Comparison of ENCODE assay signal across 26 cellular contexts in the genomic region with DNA sequence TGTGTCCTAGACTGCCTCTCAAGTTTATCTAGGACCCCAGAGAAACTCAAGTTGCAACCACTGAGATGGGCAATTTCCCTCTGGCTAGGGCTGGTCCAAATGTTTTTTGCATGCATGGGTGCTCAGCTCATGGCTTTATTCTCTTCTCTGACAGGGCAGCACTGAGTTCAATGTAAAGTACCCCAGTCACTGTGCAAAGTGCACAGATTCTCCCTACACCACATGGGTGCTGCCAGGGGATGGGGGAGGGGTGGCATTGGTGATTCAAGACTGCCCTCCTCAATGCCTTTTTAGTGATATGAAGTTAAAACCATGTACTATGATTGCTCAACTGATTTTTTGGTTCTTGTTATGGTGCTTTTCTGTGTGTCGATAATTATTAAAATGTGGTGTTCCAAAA. TPM values are rescaled to one million over a fixed set of nuclear protein-coding genes. Genes with fewer than 3 reads are reported as not detected.
DNase-seq lines count a peak whose midpoint lies in the region; ATAC-seq, FAIRE-seq and TF ChIP-seq lines count a peak whose summit lies in the region.
"Had no signal": no experiment of that assay in that cellular context is flagged by ENCODE, and none has a peak within 500 bp of the region (broad histone marks: within the 10 kb centered on the region; RNA-seq: fewer than 3 reads in every experiment).

No MANE protein-coding gene starts in this region.

- no peak overlapping the region for H3K27ac Mint-ChIP-seq in activated CD8-positive, alpha-beta T cell treated with anti-CD3 and anti-CD28 coated beads for 36 hours
- H3K27ac Mint-ChIP-seq in activated CD8-positive, alpha-beta T cell treated with anti-CD3 and anti-CD28 coated beads, Interleukin-2, amount 10 ng/mL, durations not matched to agents 7 days and 5 days: no peak overlapping the region
- peak overlapping the region; percentile 48 for H3K27ac Mint-ChIP-seq in stimulated activated memory B cell treated with anti-CD40 and anti-IgM and Interleukin-4, amounts not matched to agents 10 μg/mL and 1 μg/mL and 100 μg/mL, for 72 hours
- H3K27ac Mint-ChIP-seq: CD14-positive monocyte, T-cell had no signal

- POLR2A ChIA-PET in activated CD8-positive, alpha-beta T cell treated with anti-CD3 and anti-CD28 coated beads for 36 hours (lab: Charles Lee): interaction anchor here (1.4 kb wide), 1 partner anchor 35 kb away, joined by 3 read pairs; no protein-coding TSS in a partner anchor
- POLR2A ChIA-PET in activated CD8-positive, alpha-beta T cell treated with anti-CD3 and anti-CD28 coated beads, Interleukin-2, amount 10 ng/mL, durations not matched to agents 7 days and 5 days (lab: Charles Lee): no interaction called here
- POLR2A ChIA-PET in GM12878 (lab: Charles Lee): interaction anchor here (0.5 to 1.0 kb wide), 2 partner anchors 15 to 207 kb away, joined by 3 to 4 read pairs; partner anchors contain the start of gene RAD51

- H3K27me3 Mint-ChIP-seq in activated CD8-positive, alpha-beta T cell treated with anti-CD3 and anti-CD28 coated beads for 36 hours: no peaks in the 10 kb centered on the region
- no peaks in the 10 kb centered on the region for H3K27me3 Mint-ChIP-seq in activated CD8-positive, alpha-beta T cell treated with anti-CD3 and anti-CD28 coated beads, Interleukin-2, amount 10 ng/mL, durations not matched to agents 7 days and 5 days (ENCODE audit: low read depth)
- no peaks in the 10 kb centered on the region for H3K27me3 Mint-ChIP-seq in stimulated activated memory B cell treated with anti-CD40 and anti-IgM and Interleukin-4, amounts not matched to agents 10 μg/mL and 1 μg/mL and 100 μg/mL, for 72 hours
- H3K27me3 Mint-ChIP-seq: T-cell had no signal

- H3K36me3 ChIP-seq in GM12878 (ENCODE audit: control insufficient read depth in 2 of 2, insufficient read depth in 2 of 2, low read length in 1 of 2) (no peaks in the 10 kb centered on the region), colonic mucosa (no peaks in the 10 kb centered on the region)
- H3K36me3 ChIP-seq: HAP-1 had no signal

- H3K4me3 ChIP-seq in NB4 (ENCODE audit: low read depth, low read length): no peak overlapping the region
- no peak overlapping the region for H3K4me3 ChIP-seq in GM12878
- H3K4me3 ChIP-seq in colonic mucosa: no peak overlapping the region
- H3K4me3 ChIP-seq: GM23248, HAP-1, PC-9 had no signal

- no peaks in the 10 kb centered on the region for H3K36me3 Mint-ChIP-seq in activated CD8-positive, alpha-beta T cell treated with anti-CD3 and anti-CD28 coated beads for 36 hours (ENCODE audit: low read depth)
- no peaks in the 10 kb centered on the region for H3K36me3 Mint-ChIP-seq in activated CD8-positive, alpha-beta T cell treated with anti-CD3 and anti-CD28 coated beads, Interleukin-2, amount 10 ng/mL, durations not matched to agents 7 days and 5 days (ENCODE audit: low read depth)
- no peaks in the 10 kb centered on the region for H3K36me3 Mint-ChIP-seq in stimulated activated memory B cell treated with anti-CD40 and anti-IgM and Interleukin-4, amounts not matched to agents 10 μg/mL and 1 μg/mL and 100 μg/mL, for 72 hours
- H3K36me3 Mint-ChIP-seq: CD14-positive monocyte, T-cell had no signal

- ATAC-seq in activated CD8-positive, alpha-beta T cell treated with anti-CD3 and anti-CD28 coated beads for 36 hours: no peak
- no peak for ATAC-seq in activated CD8-positive, alpha-beta T cell treated with anti-CD3 and anti-CD28 coated beads, Interleukin-2, amount 10 ng/mL, durations not matched to agents 7 days and 5 days
- ATAC-seq in GM12878 (peak; percentile 36), left cardiac atrium (no peak)
- no peak for ATAC-seq in stimulated activated memory B cell treated with anti-CD40 and anti-IgM and Interleukin-4, amounts not matched to agents 10 μg/mL and 1 μg/mL and 100 μg/mL, for 72 hours
- ATAC-seq: T-cell had no signal

- in situ Hi-C loops in GM12878 (cut with MboI): no loop called here

- DNase-seq in activated CD8-positive, alpha-beta T cell treated with anti-CD3 and anti-CD28 coated beads for 36 hours: peak; percentile 15
- DNase-seq in activated CD8-positive, alpha-beta T cell treated with anti-CD3 and anti-CD28 coated beads, Interleukin-2, amount 10 ng/mL, durations not matched to agents 7 days and 5 days: no peak
- DNase-seq in NB4 (ENCODE audit: low read depth) (peak; percentile 15), GM12878 (ENCODE audit: low read depth, low spot score) (no peak), colonic mucosa (no peak), left cardiac atrium (no peak)
- DNase-seq in stimulated activated CD4-positive, alpha-beta T cell treated with anti-CD3 and anti-CD28 coated beads, Interleukin-1b, Interleukin-23, amount 100 ng/mL, for 48 hours: no peak
- DNase-seq: 8988T, GDM1, GM23248, IMR-90, NCI-H1417, NCI-H1694 treated with DMSO at 0.1 percent for 48 hours, NCI-H2081 treated with DMSO at 0.1 percent for 48 hours, NCI-H2171 treated with DMSO at 0.1 percent for 48 hours, NCI-H524 treated with DMSO at 0.1 percent for 48 hours, PC-9, SIG-M5, SK-N-SH, T-cell had no signal

- H4K20me1 ChIP-seq in GM12878 (ENCODE audit: control insufficient read depth, insufficient read depth): no peaks in the 10 kb centered on the region

- intact Hi-C loops in activated CD8-positive, alpha-beta T cell treated with anti-CD3 and anti-CD28 coated beads for 36 hours (cut with micrococcal nuclease): no loop called here
- intact Hi-C loops in GM12878 (cut with micrococcal nuclease; ENCODE audit: unreplicated experiment) (no loop called here), colonic mucosa (cut with DNase I) (no loop called here), left cardiac atrium (cut with DNase I) (no loop called here)

- no peak overlapping the region for H3K4me3 Mint-ChIP-seq in activated CD8-positive, alpha-beta T cell treated with anti-CD3 and anti-CD28 coated beads for 36 hours
- no peak overlapping the region for H3K4me3 Mint-ChIP-seq in activated CD8-positive, alpha-beta T cell treated with anti-CD3 and anti-CD28 coated beads, Interleukin-2, amount 10 ng/mL, durations not matched to agents 7 days and 5 days
- no peak overlapping the region for H3K4me3 Mint-ChIP-seq in stimulated activated memory B cell treated with anti-CD40 and anti-IgM and Interleukin-4, amounts not matched to agents 10 μg/mL and 1 μg/mL and 100 μg/mL, for 72 hours
- H3K4me3 Mint-ChIP-seq: CD14-positive monocyte, T-cell had no signal

- no peak for TF ChIP-seq POLR2A in NB4 (IDR thresholded peaks at IDR 0.05; ENCODE audit: extremely low read depth, insufficient read length)
- TF ChIP-seq POLR2A in GM12878 (IDR thresholded peaks at IDR 0.05; ENCODE audit: low read depth, low read length): no peak

- RAD21 ChIA-PET in GM12878 (lab: Charles Lee; ENCODE audit: unreplicated experiment): interaction anchor here (0.6 to 2.6 kb wide), 4 partner anchors 14 to 212 kb away, joined by 3 to 10 read pairs (median 6); partner anchors contain the start of gene RAD51

- no TSS peak for BruUV-seq in GM12878 (replicated peaks; lab: Mats Ljungman, UMichigan)

- TF ChIP-seq EP300 in GM12878 (IDR thresholded peaks at IDR 0.05; ENCODE audit: borderline replicate concordance in 1 of 2, control insufficient read depth in 1 of 2, low read depth in 2 of 2, low read length in 2 of 2): no peak

- H3K9me3 ChIP-seq in GM12878 (replicated peaks; ENCODE audit: control insufficient read depth, insufficient read depth, low read length) (no peaks in the 10 kb centered on the region), colonic mucosa (no peaks in the 10 kb centered on the region)
- H3K9me3 ChIP-seq: HAP-1, SK-N-SH had no signal

- no peak for TF ChIP-seq CTCF in activated CD8-positive, alpha-beta T cell treated with anti-CD3 and anti-CD28 coated beads for 36 hours (IDR thresholded peaks at IDR 0.05)
- TF ChIP-seq CTCF in NB4 (IDR thresholded peaks at IDR 0.05; ENCODE audit: low read depth, low read length) (no peak), GM12878 (IDR thresholded peaks at IDR 0.05 in 2 of 3, conservative IDR thresholded peaks at IDR 0.05 in 1 of 3; ENCODE audit: control insufficient read depth in 2 of 3, extremely low read depth in 1 of 3, insufficient read depth in 1 of 3, low read depth in 3 of 3, low read length in 3 of 3) (no peak), colonic mucosa (IDR thresholded peaks at IDR 0.05) (no peak)

- H3K27ac ChIP-seq in GM12878 (ENCODE audit: control insufficient read depth, insufficient read depth): no peak overlapping the region
- H3K27ac ChIP-seq in colonic mucosa: no peak overlapping the region
- H3K27ac ChIP-seq: GM23248, KMS-11, PC-9, RWPE1 had no signal

- no peaks in the 10 kb centered on the region for H3K4me1 ChIP-seq in GM12878 (ENCODE audit: control insufficient read depth, insufficient read depth, low read length)
- H3K4me1 ChIP-seq in colonic mucosa: no peaks in the 10 kb centered on the region
- H3K4me1 ChIP-seq: HAP-1 had no signal

- no peaks in the 10 kb centered on the region for H3K9me3 Mint-ChIP-seq in activated CD8-positive, alpha-beta T cell treated with anti-CD3 and anti-CD28 coated beads for 36 hours
- H3K9me3 Mint-ChIP-seq in activated CD8-positive, alpha-beta T cell treated with anti-CD3 and anti-CD28 coated beads, Interleukin-2, amount 10 ng/mL, durations not matched to agents 7 days and 5 days (ENCODE audit: insufficient read depth): no peaks in the 10 kb centered on the region
- no peaks in the 10 kb centered on the region for H3K9me3 Mint-ChIP-seq in stimulated activated memory B cell treated with anti-CD40 and anti-IgM and Interleukin-4, amounts not matched to agents 10 μg/mL and 1 μg/mL and 100 μg/mL, for 72 hours
- H3K9me3 Mint-ChIP-seq: CD14-positive monocyte, T-cell had no signal

- WGBS in GM12878 (ENCODE audit: insufficient coverage, insufficient replicate concordance, low lambda C conversion rate, missing lambda C conversion rate): 47% methylated on average over 1 of the region's 1 CpG

- H3K9ac ChIP-seq in GM12878 (ENCODE audit: control insufficient read depth, insufficient read depth, low read length): no peak overlapping the region
- no peak overlapping the region for H3K9ac ChIP-seq in colonic mucosa (ENCODE audit: low read depth in 2 of 2, low read length in 2 of 2)
- H3K9ac ChIP-seq: GM23248, KMS-11, SK-N-SH had no signal

- no peaks in the 10 kb centered on the region for H3K27me3 ChIP-seq in GM12878 (replicated peaks in 1 of 2; ENCODE audit: control insufficient read depth in 2 of 2, insufficient read depth in 2 of 2, low read length in 1 of 2)
- no peaks in the 10 kb centered on the region for H3K27me3 ChIP-seq in colonic mucosa

- no peak overlapping the region for H2AFZ ChIP-seq in GM12878 (ENCODE audit: control insufficient read depth, low read depth, low read length)
- H2AFZ ChIP-seq: GM23248, PC-9 had no signal

- no peaks in the 10 kb centered on the region for H3K79me2 ChIP-seq in GM12878 (ENCODE audit: control insufficient read depth, insufficient read depth, low read length)

- TF ChIP-seq RAD21 in GM12878 (IDR thresholded peaks at IDR 0.05; ENCODE audit: insufficient read depth, low read depth, low read length): no peak

- FAIRE-seq in GM12878 (lab: Jason Lieb, UNC): no peak
- FAIRE-seq: HTR-8/SVneo had no signal

- no peak overlapping the region for H3K4me2 ChIP-seq in GM12878 (ENCODE audit: control insufficient read depth, insufficient read depth)
- H3K4me2 ChIP-seq: KMS-11, PC-9, SK-N-SH had no signal

- peaks cover 3% of the 10 kb centered on the region for H3K4me1 Mint-ChIP-seq in activated CD8-positive, alpha-beta T cell treated with anti-CD3 and anti-CD28 coated beads for 36 hours (ENCODE audit: low read depth)
- H3K4me1 Mint-ChIP-seq in activated CD8-positive, alpha-beta T cell treated with anti-CD3 and anti-CD28 coated beads, Interleukin-2, amount 10 ng/mL, durations not matched to agents 7 days and 5 days (ENCODE audit: low read depth): no peaks in the 10 kb centered on the region
- peaks cover 22% of the 10 kb centered on the region for H3K4me1 Mint-ChIP-seq in stimulated activated memory B cell treated with anti-CD40 and anti-IgM and Interleukin-4, amounts not matched to agents 10 μg/mL and 1 μg/mL and 100 μg/mL, for 72 hours

- CTCF ChIA-PET in activated CD8-positive, alpha-beta T cell treated with anti-CD3 and anti-CD28 coated beads for 36 hours (lab: Charles Lee): interaction anchor here (0.9 to 3.3 kb wide), 6 partner anchors 10 to 214 kb away, joined by 3 to 20 read pairs (median 5); partner anchors contain the start of genes SPINT1 and VPS18
- CTCF ChIA-PET in activated CD8-positive, alpha-beta T cell treated with anti-CD3 and anti-CD28 coated beads, Interleukin-2, amount 10 ng/mL, durations not matched to agents 7 days and 5 days (lab: Charles Lee): interaction anchor here (0.9 to 3.5 kb wide), 6 partner anchors 14 to 214 kb away, joined by 3 to 12 read pairs (median 4); partner anchors contain the start of genes RAD51 and VPS18
- CTCF ChIA-PET in GM12878 (lab: Yijun Ruan, JAX): interaction anchor here (1.0 to 4.5 kb wide), 13 partner anchors 8 to 214 kb away, joined by 3 to 26 read pairs (median 4); partner anchors contain the start of gene VPS18

- SMC1A ChIA-PET in GM12878 (lab: Charles Lee; ENCODE audit: uncharacterized antibody, unreplicated experiment): interaction anchor here (1.0 to 2.8 kb wide), 8 partner anchors 13 to 212 kb away, joined by 3 to 10 read pairs (median 4); partner anchors contain the start of gene GCHFR

RNA-seq across cellular contexts. Expression of gene RAD51, which starts 14.8 kb away (rescaled TPM):
- total RNA-seq in activated CD8-positive, alpha-beta T cell treated with anti-CD3 and anti-CD28 coated beads for 36 hours: 10 to 100 TPM; 66.5 to 77.0 TPM
- total RNA-seq in activated CD8-positive, alpha-beta T cell treated with anti-CD3 and anti-CD28 coated beads, Interleukin-2, amount 10 ng/mL, durations not matched to agents 7 days and 5 days: 10 to 100 TPM; 82.7 to 87.3 TPM
- total RNA-seq in GM12878 (2013; cell fraction: nucleolus; rRNA removed): 9.2 and 10.9 TPM in 2 replicates
- total RNA-seq in GM12878 (2014; rRNA removed) (23.7 and 24.2 TPM in 2 replicates), GM12878 (2014; rRNA removed; fragmentation: Illumina TruSeq; extraction: Trizol) (18.7 and 19.2 TPM in 2 replicates), GM12878 (2021) (36.3 and 36.8 TPM in 2 replicates), colonic mucosa (10 to 100 TPM; 10.0 to 30.5 TPM), left cardiac atrium (1 to 10 TPM in 1 of 2 donors, under 1 TPM in 1; 0.97 to 2.6 TPM)
- polyA plus RNA-seq in GM12878 (2011; ENCODE audit: low read depth): 9.8 TPM
- polyA plus RNA-seq in GM12878 (2011; rRNA removed) (27.9 and 29.0 TPM in 2 replicates), GM12878 (2014; fragmentation: Illumina TruSeq; extraction: Trizol) (33.6 and 38.7 TPM in 2 replicates), GM12878 (2014; fragmentation: Nextera tagmentation; extraction: Ambion mirVana) (10 to 100 TPM; 13.1 to 23.6 TPM), GM12878 (2014; rRNA removed) (31.1 and 33.2 TPM in 2 replicates), GM12878 (2016; fragmentation: Nextera tagmentation; extraction: Ambion mirVana) (10 to 100 TPM; 53.9 to 55.0 TPM)
- polyA plus RNA-seq in GM12878 (2011; cell fraction: cytosol; rRNA removed): 28.7 and 32.6 TPM in 2 replicates
- polyA plus RNA-seq in GM12878 (2011; cell fraction: nucleus; rRNA removed): 23.6 and 28.1 TPM in 2 replicates
- 18.0 and 20.4 TPM in 2 replicates for polyA plus RNA-seq in GM12878 (2012)
- 30.1 and 32.3 TPM in 2 replicates for polyA minus RNA-seq in GM12878 (2011; rRNA and poly(A)+ RNA removed)
- 8.5 and 8.6 TPM in 2 replicates for polyA minus RNA-seq in GM12878 (2011; cell fraction: cytosol; rRNA and poly(A)+ RNA removed)
- 10.8 and 13.7 TPM in 2 replicates for polyA minus RNA-seq in GM12878 (2011; cell fraction: nucleus; rRNA and poly(A)+ RNA removed)

Comparison
In these comparisons a context has a peak if more than half of its experiments do, and no peak if none do; other contexts are left out.
1. DNase-seq: peak in activated CD8-positive, alpha-beta T cell treated with anti-CD3 and anti-CD28 coated beads for 36 hours (single experiment) and NB4 (single experiment); none in activated CD8-positive, alpha-beta T cell treated with anti-CD3 and anti-CD28 coated beads, Interleukin-2, amount 10 ng/mL, durations not matched to agents 7 days and 5 days (single experiment), GM12878 (single experiment), colonic mucosa (single experiment), left cardiac atrium (single experiment) and stimulated activated CD4-positive, alpha-beta T cell treated with anti-CD3 and anti-CD28 coated beads, Interleukin-1b, Interleukin-23, amount 100 ng/mL, for 48 hours (single experiment).